In genomic region chr11:132361011-132361550, GRCh38 we compare ENCODE assay signal across 16 cellular contexts.
"Had no signal": no experiment of that assay in that cellular context is flagged by ENCODE, and none has a peak within 500 bp of the region (broad histone marks: within the 10 kb centered on the region; RNA-seq: fewer than 3 reads in every experiment).

No MANE protein-coding gene starts in this region.

- H3K9me3 Mint-ChIP-seq: activated CD4-positive, alpha-beta memory T cell treated with anti-CD3 and anti-CD28 coated beads for 36 hours; stimulated activated effector memory CD8-positive, alpha-beta T cell treated with anti-CD3 and anti-CD28 coated beads, Interleukin-12 subunit alpha, Interleukin-12 subunit beta, amount 100 ng/mL, for 72 hours had no signal

- H3K4me1 Mint-ChIP-seq: activated naive CD4-positive, alpha-beta T cell treated with anti-CD3 and anti-CD28 coated beads, Interleukin-2, amount 10 ng/mL, durations not matched to agents 7 days and 5 days; naive thymus-derived CD8-positive, alpha-beta T cell had no signal

- H2AFZ ChIP-seq: parathyroid adenoma had no signal

- ATAC-seq: activated CD8-positive, alpha-beta memory T cell treated with anti-CD3 and anti-CD28 coated beads, Interleukin-2, amount 10 ng/mL, durations not matched to agents 7 days and 5 days; left ventricle myocardium superior; naive thymus-derived CD8-positive, alpha-beta T cell; stimulated activated effector memory CD8-positive, alpha-beta T cell treated with anti-CD3 and anti-CD28 coated beads, Interleukin-12 subunit alpha, Interleukin-12 subunit beta, amount 100 ng/mL, for 72 hours; upper lobe of right lung had no signal

- H3K27ac Mint-ChIP-seq: activated CD4-positive, alpha-beta memory T cell treated with anti-CD3 and anti-CD28 coated beads for 36 hours; activated CD8-positive, alpha-beta memory T cell treated with anti-CD3 and anti-CD28 coated beads, Interleukin-2, amount 10 ng/mL, durations not matched to agents 7 days and 5 days; activated naive CD4-positive, alpha-beta T cell treated with anti-CD3 and anti-CD28 coated beads, Interleukin-2, amount 10 ng/mL, durations not matched to agents 7 days and 5 days; activated T-helper 2 cell treated with anti-CD3 and anti-CD28 coated beads, Interferon-gamma antibody, Interleukin-2, Interleukin-4, amounts not matched to agents 10 μg/mL and 5 μg/mL and 100 μg/mL, durations not matched to agents 14 hours and 24 hours and 36 hours; memory B cell; naive thymus-derived CD8-positive, alpha-beta T cell; stimulated activated effector memory CD8-positive, alpha-beta T cell treated with anti-CD3 and anti-CD28 coated beads, Interleukin-12 subunit alpha, Interleukin-12 subunit beta, amount 100 ng/mL, for 72 hours had no signal

- H3K4me3 ChIP-seq: thoracic aorta, upper lobe of right lung had no signal

- H3K36me3 ChIP-seq: neutrophil, thoracic aorta, upper lobe of right lung had no signal

- H3K79me2 ChIP-seq: parathyroid adenoma had no signal

- H3K9ac ChIP-seq: parathyroid adenoma had no signal

- H3K27me3 ChIP-seq: neutrophil, upper lobe of right lung had no signal

- H3K27ac ChIP-seq: neutrophil, parathyroid adenoma, thoracic aorta, upper lobe of right lung had no signal

- H3K4me1 ChIP-seq: parathyroid adenoma, upper lobe of right lung had no signal

- H3K4me3 Mint-ChIP-seq: activated CD4-positive, alpha-beta memory T cell treated with anti-CD3 and anti-CD28 coated beads for 36 hours; activated CD8-positive, alpha-beta memory T cell treated with anti-CD3 and anti-CD28 coated beads, Interleukin-2, amount 10 ng/mL, durations not matched to agents 7 days and 5 days; activated naive CD4-positive, alpha-beta T cell treated with anti-CD3 and anti-CD28 coated beads, Interleukin-2, amount 10 ng/mL, durations not matched to agents 7 days and 5 days; memory B cell; naive thymus-derived CD8-positive, alpha-beta T cell; stimulated activated effector memory CD8-positive, alpha-beta T cell treated with anti-CD3 and anti-CD28 coated beads, Interleukin-12 subunit alpha, Interleukin-12 subunit beta, amount 100 ng/mL, for 72 hours had no signal

- H3K36me3 Mint-ChIP-seq: activated CD4-positive, alpha-beta memory T cell treated with anti-CD3 and anti-CD28 coated beads for 36 hours; activated naive CD4-positive, alpha-beta T cell treated with anti-CD3 and anti-CD28 coated beads, Interleukin-2, amount 10 ng/mL, durations not matched to agents 7 days and 5 days; memory B cell; naive thymus-derived CD8-positive, alpha-beta T cell; stimulated activated effector memory CD8-positive, alpha-beta T cell treated with anti-CD3 and anti-CD28 coated beads, Interleukin-12 subunit alpha, Interleukin-12 subunit beta, amount 100 ng/mL, for 72 hours had no signal

- DNase-seq: activated CD4-positive, alpha-beta memory T cell treated with anti-CD3 and anti-CD28 coated beads for 36 hours; activated CD4-positive, alpha-beta T cell treated with anti-CD3 and anti-CD28 coated beads for 1 hour; activated CD8-positive, alpha-beta memory T cell treated with anti-CD3 and anti-CD28 coated beads, Interleukin-2, amount 10 ng/mL, durations not matched to agents 7 days and 5 days; activated naive CD4-positive, alpha-beta T cell treated with anti-CD3 and anti-CD28 coated beads, Interleukin-2, amount 10 ng/mL, durations not matched to agents 7 days and 5 days; activated T-cell treated with anti-CD3 and anti-CD28 coated beads, Interleukin-2, amount 50 U/mL, for 1 hour; foreskin fibroblast; hippocampal formation; left ventricle myocardium superior; naive thymus-derived CD8-positive, alpha-beta T cell; upper lobe of right lung had no signal

- H3K27me3 Mint-ChIP-seq: activated CD4-positive, alpha-beta memory T cell treated with anti-CD3 and anti-CD28 coated beads for 36 hours; activated naive CD4-positive, alpha-beta T cell treated with anti-CD3 and anti-CD28 coated beads, Interleukin-2, amount 10 ng/mL, durations not matched to agents 7 days and 5 days; memory B cell; naive thymus-derived CD8-positive, alpha-beta T cell had no signal
